8 cellular contexts compared by ENCODE assay signal in genomic region chr14:95318399-95318834, GRCh38. TPM values are rescaled to one million over a fixed set of nuclear protein-coding genes. Genes with fewer than 3 reads are reported as not detected.
DNase-seq lines count a peak whose midpoint lies in the region; ATAC-seq and TF ChIP-seq lines count a peak whose summit lies in the region.

No MANE protein-coding gene starts in this region.

- POLR2A ChIA-PET in activated naive CD8-positive, alpha-beta T cell treated with anti-CD3 and anti-CD28 coated beads, Interleukin-2, amount 10 ng/mL, durations not matched to agents 7 days and 5 days (lab: Charles Lee) = interaction anchor here (0.7 kb wide), 1 partner anchor 198 kb away, joined by 3 read pairs; the partner anchor contains the start of gene SYNE3

- DNase-seq in activated CD4-positive, alpha-beta T cell treated with anti-CD3 and anti-CD28 coated beads, Interleukin-2, amount 10 ng/mL, durations not matched to agents 24 days and 14 days = no peak
- DNase-seq in activated CD4-positive, alpha-beta T cell treated with anti-CD3 and anti-CD28 coated beads, Interleukin-2, amount 50 U/mL, for 4 hours = no peak
- DNase-seq in activated naive CD8-positive, alpha-beta T cell treated with anti-CD3 and anti-CD28 coated beads, Interleukin-2, amount 10 ng/mL, durations not matched to agents 7 days and 5 days = no peak
- DNase-seq in right lobe of liver (peak in 2 of 3 donors; percentile 88 to 90), thoracic aorta (ENCODE audit: low spot score) (no peak), NCI-H69 (lab: John Stamatoyannopoulos, UW) (no peak)

- H3K4me1 ChIP-seq in right lobe of liver (peaks cover 0 to 44% (median 20%) of the 10 kb centered on the region in 4 donors), thoracic aorta (ENCODE audit: control insufficient read depth in 1 of 2, low read depth in 2 of 2) (peaks cover 4 to 22% of the 10 kb centered on the region in 2 donors)

- H3K27me3 Mint-ChIP-seq in activated CD4-positive, alpha-beta T cell treated with anti-CD3 and anti-CD28 coated beads, Interleukin-2, amount 10 ng/mL, durations not matched to agents 24 days and 14 days = peaks cover 43% of the 10 kb centered on the region
- peaks cover 25% of the 10 kb centered on the region for H3K27me3 Mint-ChIP-seq in activated naive CD8-positive, alpha-beta T cell treated with anti-CD3 and anti-CD28 coated beads, Interleukin-2, amount 10 ng/mL, durations not matched to agents 7 days and 5 days

- peak overlapping the region; percentile 81 to 98 (median 97) for H3K4me3 ChIP-seq in right lobe of liver
- peak overlapping the region; percentile 81 for H3K4me3 ChIP-seq in thoracic aorta

- no peak overlapping the region for H3K4me3 Mint-ChIP-seq in activated CD4-positive, alpha-beta T cell treated with anti-CD3 and anti-CD28 coated beads, Interleukin-2, amount 10 ng/mL, durations not matched to agents 24 days and 14 days
- peak overlapping the region; percentile 86 for H3K4me3 Mint-ChIP-seq in activated naive CD8-positive, alpha-beta T cell treated with anti-CD3 and anti-CD28 coated beads, Interleukin-2, amount 10 ng/mL, durations not matched to agents 7 days and 5 days

- intact Hi-C loops in activated CD4-positive, alpha-beta T cell treated with anti-CD3 and anti-CD28 coated beads, Interleukin-2, amount 10 ng/mL, durations not matched to agents 24 days and 14 days (cut with micrococcal nuclease) = no loop called here
- intact Hi-C loops in right lobe of liver (cut with DNase I) = no loop called here

- 15% methylated on average over 3 of the region's 7 CpGs for WGBS in right lobe of liver (ENCODE audit: insufficient coverage, low coverage, low lambda C conversion rate, missing lambda C conversion rate)

- H3K27ac ChIP-seq in right lobe of liver (peak overlapping the region; percentile 30 to 97 (median 97)), thoracic aorta (no peak overlapping the region)

- TF ChIP-seq CTCF in right lobe of liver (IDR thresholded peaks at IDR 0.05) (no peak), thoracic aorta (IDR thresholded peaks at IDR 0.05) (no peak)

- H3K36me3 ChIP-seq in right lobe of liver (no peaks in the 10 kb centered on the region), thoracic aorta (no peaks in the 10 kb centered on the region)

- H3K27me3 ChIP-seq in right lobe of liver (no peaks in the 10 kb centered on the region), thoracic aorta (replicated peaks; ENCODE audit: insufficient read depth) (no peaks in the 10 kb centered on the region)

- no peaks in the 10 kb centered on the region for H3K9me3 ChIP-seq in right lobe of liver
- no peaks in the 10 kb centered on the region for H3K9me3 ChIP-seq in thoracic aorta

- ATAC-seq in activated naive CD8-positive, alpha-beta T cell treated with anti-CD3 and anti-CD28 coated beads, Interleukin-2, amount 10 ng/mL, durations not matched to agents 7 days and 5 days (ENCODE audit: low read depth) = no peak
- peak; percentile 1 to 54 (median 44) for ATAC-seq in right lobe of liver
- no peak for ATAC-seq in thoracic aorta (ENCODE audit: insufficient number of reproducible peaks, low FRiP score, low read depth)
- no peak for ATAC-seq in GM21390 (IDR thresholded peaks at IDR 0.05; ENCODE audit: unreplicated experiment)
- ATAC-seq in HG02571 (IDR thresholded peaks at IDR 0.05; ENCODE audit: unreplicated experiment) = no peak

- no peaks in the 10 kb centered on the region for H3K36me3 Mint-ChIP-seq in activated CD4-positive, alpha-beta T cell treated with anti-CD3 and anti-CD28 coated beads, Interleukin-2, amount 10 ng/mL, durations not matched to agents 24 days and 14 days (ENCODE audit: low read depth)
- no peaks in the 10 kb centered on the region for H3K36me3 Mint-ChIP-seq in activated naive CD8-positive, alpha-beta T cell treated with anti-CD3 and anti-CD28 coated beads, Interleukin-2, amount 10 ng/mL, durations not matched to agents 7 days and 5 days

- H3K9me3 Mint-ChIP-seq in activated CD4-positive, alpha-beta T cell treated with anti-CD3 and anti-CD28 coated beads, Interleukin-2, amount 10 ng/mL, durations not matched to agents 24 days and 14 days = no peaks in the 10 kb centered on the region
- no peaks in the 10 kb centered on the region for H3K9me3 Mint-ChIP-seq in activated naive CD8-positive, alpha-beta T cell treated with anti-CD3 and anti-CD28 coated beads, Interleukin-2, amount 10 ng/mL, durations not matched to agents 7 days and 5 days

- peak; percentile 47 for TF ChIP-seq POLR2A in right lobe of liver (IDR thresholded peaks at IDR 0.05)

- H3K27ac Mint-ChIP-seq in activated CD4-positive, alpha-beta T cell treated with anti-CD3 and anti-CD28 coated beads, Interleukin-2, amount 10 ng/mL, durations not matched to agents 24 days and 14 days = peak overlapping the region; percentile 43
- H3K27ac Mint-ChIP-seq in activated naive CD8-positive, alpha-beta T cell treated with anti-CD3 and anti-CD28 coated beads, Interleukin-2, amount 10 ng/mL, durations not matched to agents 7 days and 5 days = no peak overlapping the region

- peaks cover 16% of the 10 kb centered on the region for H3K4me1 Mint-ChIP-seq in activated CD4-positive, alpha-beta T cell treated with anti-CD3 and anti-CD28 coated beads, Interleukin-2, amount 10 ng/mL, durations not matched to agents 24 days and 14 days
- H3K4me1 Mint-ChIP-seq in activated naive CD8-positive, alpha-beta T cell treated with anti-CD3 and anti-CD28 coated beads, Interleukin-2, amount 10 ng/mL, durations not matched to agents 7 days and 5 days = peaks cover 24% of the 10 kb centered on the region

RNA-seq across cellular contexts. Expression of gene CLMN, which starts 1.3 kb away (rescaled TPM):
- 1.0 and 1.1 TPM in 2 replicates for total RNA-seq in activated CD4-positive, alpha-beta T cell treated with anti-CD3 and anti-CD28 coated beads, Interleukin-2, amount 10 ng/mL, durations not matched to agents 24 days and 14 days
- total RNA-seq in activated naive CD8-positive, alpha-beta T cell treated with anti-CD3 and anti-CD28 coated beads, Interleukin-2, amount 10 ng/mL, durations not matched to agents 7 days and 5 days = 1 to 10 TPM; 3.7 to 4.3 TPM
- 10 to 100 TPM; 18.4 to 91.8 (median 47.8) TPM for total RNA-seq in right lobe of liver
- total RNA-seq in thoracic aorta = 10 to 100 TPM in 1 of 2 donors, 1 to 10 TPM in 1; 7.3 to 10.4 TPM

Comparison
In these comparisons a context has a peak if more than half of its experiments do, and no peak if none do; other contexts are left out.
1. DNase-seq: peak in right lobe of liver (2 of 3); none in activated CD4-positive, alpha-beta T cell treated with anti-CD3 and anti-CD28 coated beads, Interleukin-2, amount 10 ng/mL, durations not matched to agents 24 days and 14 days (single experiment), activated CD4-positive, alpha-beta T cell treated with anti-CD3 and anti-CD28 coated beads, Interleukin-2, amount 50 U/mL, for 4 hours (0 of 2), activated naive CD8-positive, alpha-beta T cell treated with anti-CD3 and anti-CD28 coated beads, Interleukin-2, amount 10 ng/mL, durations not matched to agents 7 days and 5 days (single experiment), thoracic aorta (single experiment) and NCI-H69 (single experiment).
2. ATAC-seq: peak in right lobe of liver (4 of 4); none in activated naive CD8-positive, alpha-beta T cell treated with anti-CD3 and anti-CD28 coated beads, Interleukin-2, amount 10 ng/mL, durations not matched to agents 7 days and 5 days (single experiment), thoracic aorta (single experiment), GM21390 (single experiment) and HG02571 (single experiment).
3. H3K27ac ChIP-seq: peak in right lobe of liver (3 of 3); none in thoracic aorta (0 of 2).